ENCODE assay signal across 22 cellular contexts in the genomic region with DNA sequence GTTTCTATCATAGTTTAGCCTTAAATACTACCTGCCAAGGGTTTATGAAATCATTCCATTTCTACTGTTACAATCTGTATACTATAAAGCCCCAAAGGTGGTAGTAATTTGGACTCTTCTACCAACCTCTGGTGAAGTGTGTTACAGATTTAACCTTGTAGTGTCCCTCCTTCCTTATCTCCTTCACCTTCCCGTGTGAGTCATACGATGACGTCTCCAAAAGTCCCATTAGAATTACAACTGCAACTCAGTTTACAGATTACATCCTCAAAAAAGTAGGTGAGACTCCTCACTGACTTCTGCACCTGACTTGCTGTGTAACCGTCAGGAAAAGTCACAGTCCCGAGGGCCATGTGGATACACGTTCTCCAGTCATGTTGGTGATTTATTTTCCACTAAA.
A peak's percentile ranks its signal among the peaks of the same experiment; 100 is the strongest.
DNase-seq lines count a peak whose midpoint lies in the region; ATAC-seq, FAIRE-seq and TF ChIP-seq lines count a peak whose summit lies in the region.
"Had no signal": no experiment of that assay in that cellular context is flagged by ENCODE, and none has a peak within 500 bp of the region (broad histone marks: within the 10 kb centered on the region; RNA-seq: fewer than 3 reads in every experiment).

No MANE protein-coding gene starts in this region.

- no peaks in the 10 kb centered on the region for H3K27me3 ChIP-seq in HUES6 (ENCODE audit: control insufficient read depth, insufficient read depth, low read length)
- H3K27me3 ChIP-seq in K562 (ENCODE audit: control insufficient read depth in 2 of 2, insufficient read depth in 2 of 2, low read length in 2 of 2), result no peaks in the 10 kb centered on the region
- H3K27me3 ChIP-seq in small intestine (ENCODE audit: control insufficient read depth in 2 of 2, insufficient read depth in 2 of 2, low read length in 2 of 2), result no peaks in the 10 kb centered on the region

- no peaks in the 10 kb centered on the region for H3K9me1 ChIP-seq in K562 (ENCODE audit: control insufficient read depth, insufficient read depth, low read length)

- H3K36me3 ChIP-seq in HUES6 (ENCODE audit: control insufficient read depth, insufficient read depth, low read length) (no peaks in the 10 kb centered on the region), K562 (ENCODE audit: control insufficient read depth, insufficient read depth, low read length) (no peaks in the 10 kb centered on the region), small intestine (ENCODE audit: control insufficient read depth in 2 of 2, insufficient read depth in 2 of 2, low read length in 2 of 2) (no peaks in the 10 kb centered on the region)

- H3K4me3 Mint-ChIP-seq in chondrocyte (ENCODE audit: unreplicated experiment), result no peak overlapping the region
- H3K4me3 Mint-ChIP-seq: B cell had no signal

- H3K4me3 ChIP-seq in HUES6 (ENCODE audit: low read depth, low read length) (no peak overlapping the region), K562 (no peak overlapping the region), small intestine (ENCODE audit: low read depth in 1 of 2, low read length in 2 of 2) (no peak overlapping the region)
- H3K4me3 ChIP-seq: A549, GM12878 had no signal

- CTCF ChIA-PET in K562 (lab: Yijun Ruan, JAX; ENCODE audit: low intra/inter-chr PET ratio), result no interaction called here

- H3K36me3 Mint-ChIP-seq in chondrocyte (ENCODE audit: low read depth), result peaks cover 8% of the 10 kb centered on the region

- no peak overlapping the region for H3K27ac Mint-ChIP-seq in chondrocyte (ENCODE audit: unreplicated experiment)
- H3K27ac Mint-ChIP-seq: B cell had no signal

- H3K4me1 ChIP-seq in HUES6 (ENCODE audit: control insufficient read depth, insufficient read depth, low read length) (peaks cover 25% of the 10 kb centered on the region), K562 (replicated peaks in 1 of 2; ENCODE audit: control insufficient read depth in 2 of 2, insufficient read depth in 2 of 2, low read length in 2 of 2) (no peaks in the 10 kb centered on the region), small intestine (ENCODE audit: control insufficient read depth in 2 of 2, insufficient read depth in 1 of 2, low read depth in 1 of 2, low read length in 1 of 2) (no peaks in the 10 kb centered on the region)
- H3K4me1 ChIP-seq: A549 had no signal

- TF ChIP-seq POLR2A in K562 (conservative IDR thresholded peaks at IDR 0.05), result no peak

- TF ChIP-seq CTCF in D721Med (IDR thresholded peaks at IDR 0.05; ENCODE audit: insufficient read depth, missing control alignments), result no peak
- no peak for TF ChIP-seq CTCF in K562 (IDR thresholded peaks at IDR 0.05 in 2 of 3, conservative IDR thresholded peaks at IDR 0.05 in 1 of 3; ENCODE audit: insufficient read depth in 2 of 3, low read depth in 1 of 3, low read length in 3 of 3)
- TF ChIP-seq CTCF in chondrocyte (IDR thresholded peaks at IDR 0.05), result no peak
- no peak for TF ChIP-seq CTCF in GM20000 (IDR thresholded peaks at IDR 0.05; ENCODE audit: extremely low read depth, missing control alignments)
- no peak for TF ChIP-seq CTCF in omental fat pad (IDR thresholded peaks at IDR 0.05)

- peak; percentile 44; the same call in 1 of the 3 replicates for ATAC-seq in K562
- no peak for ATAC-seq in omental fat pad (ENCODE audit: low FRiP score)
- ATAC-seq: A549, GM12878, Panc1 had no signal

- TF ChIP-seq RAD21 in K562 (CRISPR knock-in tag; conservative IDR thresholded peaks at IDR 0.05 in 1 of 2, IDR thresholded peaks at IDR 0.05 in 1 of 2), result no peak

- no peaks in the 10 kb centered on the region for H3K27me3 Mint-ChIP-seq in chondrocyte (ENCODE audit: low read depth)
- H3K27me3 Mint-ChIP-seq: B cell had no signal

- H3K79me2 ChIP-seq in K562 (ENCODE audit: control insufficient read depth, insufficient read depth, low read length), result no peaks in the 10 kb centered on the region

- no peak for DNase-seq in D721Med (ENCODE audit: insufficient read length, low spot score)
- DNase-seq in K562 (ENCODE audit: extremely low read depth in 1 of 4, low spot score in 3 of 4), result peak in 1 of 4 experiments; percentile 4
- peak; percentile 10 for DNase-seq in small intestine
- no peak for DNase-seq in chondrocyte (ENCODE audit: low spot score)
- no peak for DNase-seq in GM20000 (ENCODE audit: low spot score)
- no peak for DNase-seq in omental fat pad (ENCODE audit: low spot score)
- DNase-seq: DMS79; KG1; NCI-H1105 treated with DMSO at 0.1 percent for 48 hours; NCI-H2029 treated with DMSO at 0.1 percent for 48 hours; NCI-H345; NCI-H524; NCI-H774; NK-92 treated with Interleukin-12 subunit alpha and Interleukin-12 subunit beta, amount 100 ng/mL, for 24 hours; SIG-M5; SK-N-SH had no signal

- in situ Hi-C loops in K562 (cut with MboI), result no loop called here

- H3K4me2 ChIP-seq in K562 (ENCODE audit: insufficient read depth, low read length), result no peak overlapping the region
- H3K4me2 ChIP-seq: A549, SK-N-SH had no signal

- FAIRE-seq in D721Med (lab: Jason Lieb, UNC) (peak; percentile 38), K562 (lab: Jason Lieb, UNC) (no peak), small intestine (lab: Jason Lieb, UNC) (no peak)
- FAIRE-seq: A549, GM12878, H54 had no signal

- H3K9me3 ChIP-seq in HUES6 (ENCODE audit: control insufficient read depth, insufficient read depth, low read depth, low read length), result no peaks in the 10 kb centered on the region
- H3K9me3 ChIP-seq in K562 (replicated peaks; ENCODE audit: control insufficient read depth, insufficient read depth, low read depth, low read length), result no peaks in the 10 kb centered on the region
- H3K9me3 ChIP-seq in small intestine (ENCODE audit: control insufficient read depth, low read depth), result no peaks in the 10 kb centered on the region
- H3K9me3 ChIP-seq: A549, SK-N-SH had no signal

- POLR2A ChIA-PET in K562 (lab: Yijun Ruan, JAX), result no interaction called here

- intact Hi-C loops in K562 (cut with micrococcal nuclease), result no loop called here

- TF ChIP-seq EP300 in K562 (IDR thresholded peaks at IDR 0.05; ENCODE audit: low read length), result no peak

- H2AFZ ChIP-seq in K562 (ENCODE audit: low read depth, low read length), result no peak overlapping the region

- 0 out of 2 replicates have a peak overlapping the region, but pooled peaks have one; percentile 26 for H3K27ac ChIP-seq in HUES6 (ENCODE audit: low read depth, low read length)
- H3K27ac ChIP-seq in K562 (ENCODE audit: extremely low read depth, low read depth, low read length), result no peak overlapping the region
- H3K27ac ChIP-seq in small intestine (ENCODE audit: low read depth in 1 of 2, low read length in 1 of 2), result no peak overlapping the region
- H3K27ac ChIP-seq: A549 had no signal

- WGBS in K562 (ENCODE audit: insufficient coverage, low coverage, missing lambda C conversion rate), result 2% methylated on average over 6 of the region's 6 CpGs
- 52 to 80% (median 59%) methylated on average over 6 of the region's 6 CpGs for whole genome bisulfite sequencing in small intestine, 3 donors

- no peaks in the 10 kb centered on the region for H4K20me1 ChIP-seq in K562 (replicated peaks; ENCODE audit: control insufficient read depth, insufficient read depth, low read length)

- H3K4me1 Mint-ChIP-seq in chondrocyte (ENCODE audit: low read depth), result no peaks in the 10 kb centered on the region
- H3K4me1 Mint-ChIP-seq: B cell had no signal

- H3K9ac ChIP-seq in HUES6 (ENCODE audit: low read length) (no peak overlapping the region), K562 (ENCODE audit: insufficient read depth in 1 of 2, low read depth in 2 of 2, low read length in 2 of 2) (no peak overlapping the region)
- H3K9ac ChIP-seq: SK-N-SH had no signal

- no peaks in the 10 kb centered on the region for H3K9me3 Mint-ChIP-seq in chondrocyte (ENCODE audit: low read depth)

- no TSS peak for BruUV-seq in K562 (replicated peaks; lab: Mats Ljungman, UMichigan)

TF ChIP-seq in K562, 482 proteins besides CTCF, POLR2A, EP300 and RAD21 (continues in another document):
- TF ChIP-seq, protein P1, sequence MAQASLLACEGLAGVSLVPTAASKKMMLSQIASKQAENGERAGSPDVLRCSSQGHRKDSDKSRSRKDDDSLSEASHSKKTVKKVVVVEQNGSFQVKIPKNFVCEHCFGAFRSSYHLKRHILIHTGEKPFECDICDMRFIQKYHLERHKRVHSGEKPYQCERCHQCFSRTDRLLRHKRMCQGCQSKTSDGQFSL (CRISPR knock-in tag; IDR thresholded peaks at IDR 0.05), result no peak
- TF ChIP-seq, protein P1 (tag; IDR thresholded peaks at IDR 0.05), result no peak
- no peak for TF ChIP-seq ATF1 (CRISPR knock-in tag; IDR thresholded peaks at IDR 0.05)
- peak; percentile 32; the same call in 1 of the 2 replicates for TF ChIP-seq ATF1 (tag; IDR thresholded peaks at IDR 0.05)
- TF ChIP-seq, protein P2, sequence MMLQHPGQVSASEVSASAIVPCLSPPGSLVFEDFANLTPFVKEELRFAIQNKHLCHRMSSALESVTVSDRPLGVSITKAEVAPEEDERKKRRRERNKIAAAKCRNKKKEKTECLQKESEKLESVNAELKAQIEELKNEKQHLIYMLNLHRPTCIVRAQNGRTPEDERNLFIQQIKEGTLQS (IDR thresholded peaks at IDR 0.05), result peak; percentile 72
- TF ChIP-seq, protein P2 (CRISPR knock-in tag; conservative IDR thresholded peaks at IDR 0.05), result no peak
- TF ChIP-seq ATF7 (IDR thresholded peaks at IDR 0.05), result 0 out of 2 replicates have a peak, but pooled peaks have one; percentile 36
- peak; percentile 85 for TF ChIP-seq JUND (IDR thresholded peaks at IDR 0.05; ENCODE audit: borderline replicate concordance, low read depth, low read length)
- TF ChIP-seq JUND (tag; IDR thresholded peaks at IDR 0.05; ENCODE audit: borderline replicate concordance, low read depth, low read length), result peak; percentile 89; the same call in 2 of the 3 replicates
- TF ChIP-seq, protein P3, sequence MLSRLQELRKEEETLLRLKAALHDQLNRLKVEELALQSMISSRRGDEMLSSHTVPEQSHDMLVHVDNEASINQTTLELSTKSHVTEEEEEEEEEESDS (CRISPR knock-in tag; IDR thresholded peaks at IDR 0.05), result no peak
- 0 out of 2 replicates have a peak, but pooled peaks have one; percentile 5 for TF ChIP-seq CBFA2T3 (IDR thresholded peaks at IDR 0.05)
